Comparison of ENCODE assay signal across 8 cellular contexts in the genomic region with DNA sequence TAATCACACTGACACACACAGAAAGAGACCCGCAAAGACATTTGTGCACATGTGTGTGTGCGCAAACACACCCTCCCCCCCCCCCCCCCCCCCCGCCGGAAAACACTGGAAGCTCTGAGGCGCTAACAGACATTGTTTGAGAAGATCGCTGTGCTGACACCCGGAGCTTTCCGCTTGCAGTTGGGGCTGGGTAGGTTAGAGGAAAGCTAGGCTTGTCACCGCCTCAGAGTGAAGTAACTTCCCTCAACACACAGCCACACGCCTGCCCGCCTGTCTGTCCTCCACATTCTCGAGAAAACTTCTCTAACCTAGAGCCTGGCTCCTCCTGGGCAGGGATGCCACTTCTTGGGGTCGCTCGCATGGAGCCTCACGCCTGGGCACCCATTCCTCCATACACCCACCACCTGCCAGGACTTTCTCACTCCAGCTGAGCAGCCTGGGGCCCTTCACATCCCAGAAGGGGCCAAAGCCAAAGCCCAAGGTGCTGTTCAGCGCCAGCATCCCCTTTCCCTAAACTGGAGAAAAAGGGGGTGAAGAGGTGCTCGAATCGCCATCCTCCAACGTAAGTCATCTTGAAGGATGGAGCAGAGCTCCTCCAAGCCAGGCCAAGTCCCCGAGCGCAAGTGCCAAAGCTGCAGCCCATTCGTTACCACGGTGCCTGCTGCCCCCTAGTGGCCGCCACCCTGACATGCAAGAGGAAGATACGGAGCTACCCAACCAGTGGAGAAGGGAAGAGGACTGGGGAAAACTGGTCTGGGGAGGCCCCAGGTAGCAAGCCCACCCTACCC.
DNase-seq lines count a peak whose midpoint lies in the region; ATAC-seq, FAIRE-seq and TF ChIP-seq lines count a peak whose summit lies in the region.

No MANE protein-coding gene starts in this region.

- no peaks in the 10 kb centered on the region for H3K9me2 ChIP-seq in hepatocyte (replicated peaks; ENCODE audit: insufficient read depth)

- DNase-seq in ELR (ENCODE audit: low read depth) (peak; percentile 71), NB4 (ENCODE audit: low read depth) (peak; percentile 90), T1000 (lab: John Stamatoyannopoulos, UW) (peak; percentile 57), astrocyte (ENCODE audit: low read depth) (no peak), hepatocyte (ENCODE audit: low spot score) (peak; percentile 79)

- no peak overlapping the region for H3K4me3 Mint-ChIP-seq in astrocyte (ENCODE audit: unreplicated experiment)

- FAIRE-seq in astrocyte (lab: Jason Lieb, UNC): no peak

- H3K27ac ChIP-seq in astrocyte (ENCODE audit: low read depth, low read length) (no peak overlapping the region), hepatocyte (no peak overlapping the region), skeletal muscle tissue (ENCODE audit: low read depth, low read length) (peak overlapping the region; percentile 6)

- no peak overlapping the region for H3K4me3 ChIP-seq in NB4 (ENCODE audit: low read depth, low read length)
- no peak overlapping the region for H3K4me3 ChIP-seq in astrocyte (ENCODE audit: insufficient read depth, low read depth, low read length)
- no peak overlapping the region for H3K4me3 ChIP-seq in hepatocyte
- H3K4me3 ChIP-seq in skeletal muscle tissue (ENCODE audit: low read length in 3 of 3): no peak overlapping the region

- H3K79me2 ChIP-seq in astrocyte (ENCODE audit: insufficient read depth, low read length) (no peaks in the 10 kb centered on the region), hepatocyte (no peaks in the 10 kb centered on the region)

- no peaks in the 10 kb centered on the region for H3K27me3 Mint-ChIP-seq in astrocyte (ENCODE audit: low read depth, unreplicated experiment)

- no peaks in the 10 kb centered on the region for H3K36me3 ChIP-seq in astrocyte (ENCODE audit: insufficient read depth, low read length)
- no peaks in the 10 kb centered on the region for H3K36me3 ChIP-seq in hepatocyte (replicated peaks; ENCODE audit: insufficient read depth, low read depth)
- peaks cover 73 to 83% (median 78%) of the 10 kb centered on the region in 3 donors for H3K36me3 ChIP-seq in skeletal muscle tissue (ENCODE audit: control insufficient read depth in 3 of 3, insufficient read depth in 3 of 3, low read length in 3 of 3)

- H4K20me1 ChIP-seq in astrocyte (ENCODE audit: insufficient read depth, low read length) (peaks cover 30% of the 10 kb centered on the region), hepatocyte (ENCODE audit: insufficient read depth, poor library complexity, severe bottlenecking) (no peaks in the 10 kb centered on the region)

- H2AFZ ChIP-seq in astrocyte (ENCODE audit: low read depth, low read length) (no peak overlapping the region), hepatocyte (no peak overlapping the region)

- H3K27me3 ChIP-seq in astrocyte (ENCODE audit: insufficient read depth, low read length) (no peaks in the 10 kb centered on the region), hepatocyte (no peaks in the 10 kb centered on the region), skeletal muscle tissue (ENCODE audit: control insufficient read depth in 3 of 3, insufficient read depth in 3 of 3, low read length in 3 of 3) (no peaks in the 10 kb centered on the region)

- H3K9me3 ChIP-seq in astrocyte (ENCODE audit: insufficient read depth, low read depth, low read length): no peaks in the 10 kb centered on the region
- H3K9me3 ChIP-seq in hepatocyte (ENCODE audit: low read depth): no peaks in the 10 kb centered on the region
- no peaks in the 10 kb centered on the region for H3K9me3 ChIP-seq in skeletal muscle tissue (ENCODE audit: control insufficient read depth in 3 of 3, low read length in 3 of 3)

- TF ChIP-seq CTCF in NB4 (IDR thresholded peaks at IDR 0.05; ENCODE audit: low read depth, low read length) (peak; percentile 95), astrocyte (IDR thresholded peaks at IDR 0.05; ENCODE audit: insufficient read depth, low read depth, low read length) (peak; percentile 82), hepatocyte (IDR thresholded peaks at IDR 0.05; ENCODE audit: poor library complexity) (peak; percentile 86)

- peaks cover 18% of the 10 kb centered on the region for H3K4me1 ChIP-seq in astrocyte (ENCODE audit: insufficient read depth, low read length)
- H3K4me1 ChIP-seq in hepatocyte (ENCODE audit: insufficient read depth): no peaks in the 10 kb centered on the region
- peaks cover 47 to 72% (median 54%) of the 10 kb centered on the region in 3 donors for H3K4me1 ChIP-seq in skeletal muscle tissue (ENCODE audit: control insufficient read depth in 3 of 3, insufficient read depth in 3 of 3, low read length in 3 of 3)

- no peak for TF ChIP-seq POLR2A in NB4 (IDR thresholded peaks at IDR 0.05; ENCODE audit: extremely low read depth, insufficient read length)

- no peaks in the 10 kb centered on the region for H3K9me3 Mint-ChIP-seq in astrocyte (ENCODE audit: unreplicated experiment)

- ATAC-seq in GM19463 (IDR thresholded peaks at IDR 0.05; ENCODE audit: unreplicated experiment): no peak
- ATAC-seq in GM18502 (IDR thresholded peaks at IDR 0.05; ENCODE audit: poor library complexity, unreplicated experiment): no peak

- WGBS in hepatocyte (ENCODE audit: low lambda C conversion rate, missing lambda C conversion rate): 59% methylated on average over 21 of the region's 25 CpGs

- H3K4me2 ChIP-seq in astrocyte (ENCODE audit: low read length) (no peak overlapping the region), hepatocyte (no peak overlapping the region)

- peaks cover 29% of the 10 kb centered on the region for H3K36me3 Mint-ChIP-seq in astrocyte (ENCODE audit: low read depth, unreplicated experiment)

- H3K9ac ChIP-seq in astrocyte (ENCODE audit: low read length): no peak overlapping the region
- H3K9ac ChIP-seq in skeletal muscle tissue (ENCODE audit: low read depth in 1 of 3, low read length in 3 of 3): no peak overlapping the region

- peaks cover 9% of the 10 kb centered on the region for H3K4me1 Mint-ChIP-seq in astrocyte (ENCODE audit: low read depth, unreplicated experiment)

- no peak overlapping the region for H3K27ac Mint-ChIP-seq in astrocyte (ENCODE audit: unreplicated experiment)
